ENCODE assay signal across 28 cellular contexts in the genomic region with DNA sequence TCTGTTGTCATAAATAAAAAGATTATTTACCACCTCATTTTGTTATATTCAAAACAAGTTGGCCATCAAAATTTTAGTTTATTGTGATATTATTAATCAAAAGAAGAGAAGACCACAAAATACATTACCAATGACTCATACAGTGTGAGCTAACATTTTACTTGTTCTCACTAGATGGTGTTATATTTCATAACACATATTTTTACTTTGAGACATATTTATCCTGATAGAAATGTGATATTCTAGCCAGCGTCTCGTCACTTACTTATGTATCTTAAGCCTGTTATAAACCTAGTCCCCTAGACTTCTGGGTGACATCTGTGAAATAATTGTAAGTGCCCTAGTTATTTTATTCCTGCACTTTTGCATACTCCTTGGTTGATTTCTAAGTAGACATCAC.
A peak's percentile ranks its signal among the peaks of the same experiment; 100 is the strongest.
DNase-seq lines count a peak whose midpoint lies in the region; TF ChIP-seq lines count a peak whose summit lies in the region.
"Had no signal": no experiment of that assay in that cellular context is flagged by ENCODE, and none has a peak within 500 bp of the region (broad histone marks: within the 10 kb centered on the region; RNA-seq: fewer than 3 reads in every experiment).

No MANE protein-coding gene starts in this region.

- H3K9ac ChIP-seq in mammary epithelial cell (ENCODE audit: insufficient read depth, low read length) = no peak overlapping the region

- H2AFZ ChIP-seq in mammary epithelial cell (ENCODE audit: low read depth, low read length) = no peak overlapping the region

- no peaks in the 10 kb centered on the region for H3K79me2 ChIP-seq in mammary epithelial cell (ENCODE audit: insufficient read depth, low read length)

- no TSS peak for BruUV-seq in mammary epithelial cell (replicated peaks; lab: Mats Ljungman, UMichigan)

- in situ Hi-C loops in mammary epithelial cell (cut with MboI; ENCODE audit: low sequenced_read_pairs in 2 of 2) = no loop called here

- H3K27me3 ChIP-seq in mammary epithelial cell (ENCODE audit: insufficient read depth, low read length) = no peaks in the 10 kb centered on the region
- H3K27me3 ChIP-seq: dorsolateral prefrontal cortex, pancreas had no signal

- WGBS in mammary epithelial cell (ENCODE audit: low coverage, missing lambda C conversion rate) = 0% methylated on average over 2 of the region's 2 CpGs

- no peak overlapping the region for H3K27ac ChIP-seq in mammary epithelial cell (ENCODE audit: insufficient read depth, low read depth, low read length)
- H3K27ac ChIP-seq: dorsolateral prefrontal cortex, pancreas, SK-N-MC had no signal

- POLR2A ChIA-PET in activated CD4-positive, alpha-beta memory T cell treated with anti-CD3 and anti-CD28 coated beads, Interleukin-2, amount 10 ng/mL, durations not matched to agents 7 days and 5 days (lab: Charles Lee) = no interaction called here

- TF ChIP-seq CTCF in mammary epithelial cell (conservative IDR thresholded peaks at IDR 0.05 in 1 of 2, IDR thresholded peaks at IDR 0.05 in 1 of 2; ENCODE audit: extremely low read depth in 1 of 2, insufficient read depth in 1 of 2, low read depth in 1 of 2, low read length in 2 of 2) = no peak

- no peaks in the 10 kb centered on the region for H3K9me3 ChIP-seq in mammary epithelial cell (replicated peaks; ENCODE audit: insufficient read depth, low read length)
- H3K9me3 ChIP-seq: pancreas had no signal

- CTCF ChIA-PET in mammary epithelial cell (lab: Charles Lee; ENCODE audit: low non-redundant PET) = no interaction called here
- CTCF ChIA-PET in activated CD4-positive, alpha-beta memory T cell treated with anti-CD3 and anti-CD28 coated beads, Interleukin-2, amount 10 ng/mL, durations not matched to agents 7 days and 5 days (lab: Charles Lee) = no interaction called here

- dilution Hi-C loops in mammary epithelial cell (cut with HindIII; ENCODE audit: low sequenced_read_pairs) = no loop called here

- H4K20me1 ChIP-seq in mammary epithelial cell (ENCODE audit: insufficient read depth, low read length) = no peaks in the 10 kb centered on the region

- no peaks in the 10 kb centered on the region for H3K36me3 ChIP-seq in mammary epithelial cell (ENCODE audit: insufficient read depth, low read length)
- H3K36me3 ChIP-seq: pancreas had no signal

- no peak overlapping the region for H3K4me3 Mint-ChIP-seq in activated CD4-positive, alpha-beta memory T cell treated with anti-CD3 and anti-CD28 coated beads, Interleukin-2, amount 10 ng/mL, durations not matched to agents 7 days and 5 days
- H3K4me3 Mint-ChIP-seq: activated CD8-positive, alpha-beta memory T cell treated with anti-CD3 and anti-CD28 coated beads, Interleukin-2, amount 10 ng/mL, durations not matched to agents 7 days and 5 days; activated T-cell treated with anti-CD3 and anti-CD28 coated beads, Interleukin-2, amount 50 U/mL, for 4 hours; CD8-positive, alpha-beta memory T cell; memory B cell; neural crest cell; stimulated activated naive CD8-positive, alpha-beta T cell treated with anti-CD3 and anti-CD28 coated beads, Interleukin-15, amount 100 ng/mL, for 72 hours; T-helper 1 cell treated with Interleukin-12 subunit alpha and Interleukin-12 subunit beta and Interleukin-4 antibody, amounts not matched to agents 30 μg/mL and 1 μg/mL, for 36 hours had no signal

- no peaks in the 10 kb centered on the region for H3K27me3 Mint-ChIP-seq in activated CD4-positive, alpha-beta memory T cell treated with anti-CD3 and anti-CD28 coated beads, Interleukin-2, amount 10 ng/mL, durations not matched to agents 7 days and 5 days
- H3K27me3 Mint-ChIP-seq: activated CD8-positive, alpha-beta memory T cell treated with anti-CD3 and anti-CD28 coated beads, Interleukin-2, amount 10 ng/mL, durations not matched to agents 7 days and 5 days; CD8-positive, alpha-beta memory T cell; memory B cell; stimulated activated naive CD8-positive, alpha-beta T cell treated with anti-CD3 and anti-CD28 coated beads, Interleukin-15, amount 100 ng/mL, for 72 hours had no signal

- peak; percentile 19 for DNase-seq in HS-5 (ENCODE audit: low read depth)
- peak; percentile 51 for DNase-seq in NCI-H524 treated with DMSO at 0.1 percent for 48 hours (lab: John Stamatoyannopoulos, UW)
- DNase-seq in mammary epithelial cell = peak; percentile 0
- DNase-seq in non-pigmented ciliary epithelial cell (ENCODE audit: low read depth) = peak; percentile 24
- DNase-seq in stimulated activated CD4-positive, alpha-beta T cell treated with anti-CD3 and anti-CD28 coated beads, Interleukin-4, amount 100 ng/mL, for 1 hour = no peak
- no peak for DNase-seq in hepatic stellate cell (ENCODE audit: low spot score)
- no peak for DNase-seq in activated CD4-positive, alpha-beta memory T cell treated with anti-CD3 and anti-CD28 coated beads, Interleukin-2, amount 10 ng/mL, durations not matched to agents 7 days and 5 days
- DNase-seq: activated CD4-positive, CD25-positive, alpha-beta regulatory T cell; activated CD8-positive, alpha-beta memory T cell treated with anti-CD3 and anti-CD28 coated beads, Interleukin-2, amount 10 ng/mL, durations not matched to agents 7 days and 5 days; activated gamma-delta T cell treated with Interleukin-2 at 50 U/mL for 16 hours; activated T-cell treated with anti-CD3 and anti-CD28 coated beads, Interleukin-2, amount 50 U/mL, for 4 hours; CD8-positive, alpha-beta memory T cell; DMS 273 treated with DMSO at 0.1 percent for 48 hours; dorsolateral prefrontal cortex; GOT3; KG1; MM.1S; NCI-H2029 treated with DMSO at 0.1 percent for 48 hours; NCI-H345; pancreas; small intestine; stimulated activated CD4-positive, alpha-beta T cell treated with anti-CD3 and anti-CD28 coated beads, Interleukin-2, amount 100 ng/mL, for 24 hours; stimulated activated CD8-positive, alpha-beta memory T cell treated with anti-CD3 and anti-CD28 coated beads, Interleukin-4, amount 100 ng/mL, for 48 hours; stimulated activated naive CD8-positive, alpha-beta T cell treated with anti-CD3 and anti-CD28 coated beads, Interleukin-15, amount 100 ng/mL, for 72 hours had no signal

- H3K4me1 ChIP-seq in mammary epithelial cell (ENCODE audit: insufficient read depth, low read length) = no peaks in the 10 kb centered on the region
- H3K4me1 ChIP-seq: pancreas had no signal

- intact Hi-C loops in mammary epithelial cell (cut with micrococcal nuclease) = no loop called here

- no peak overlapping the region for H3K27ac Mint-ChIP-seq in activated CD4-positive, alpha-beta memory T cell treated with anti-CD3 and anti-CD28 coated beads, Interleukin-2, amount 10 ng/mL, durations not matched to agents 7 days and 5 days
- H3K27ac Mint-ChIP-seq: activated CD8-positive, alpha-beta memory T cell treated with anti-CD3 and anti-CD28 coated beads, Interleukin-2, amount 10 ng/mL, durations not matched to agents 7 days and 5 days; CD8-positive, alpha-beta memory T cell; memory B cell; stimulated activated naive CD8-positive, alpha-beta T cell treated with anti-CD3 and anti-CD28 coated beads, Interleukin-15, amount 100 ng/mL, for 72 hours; T-helper 1 cell treated with Interleukin-12 subunit alpha and Interleukin-12 subunit beta and Interleukin-4 antibody, amounts not matched to agents 30 μg/mL and 1 μg/mL, for 36 hours had no signal

- H3K36me3 Mint-ChIP-seq in activated CD4-positive, alpha-beta memory T cell treated with anti-CD3 and anti-CD28 coated beads, Interleukin-2, amount 10 ng/mL, durations not matched to agents 7 days and 5 days (ENCODE audit: low read depth) = no peaks in the 10 kb centered on the region
- H3K36me3 Mint-ChIP-seq: activated CD8-positive, alpha-beta memory T cell treated with anti-CD3 and anti-CD28 coated beads, Interleukin-2, amount 10 ng/mL, durations not matched to agents 7 days and 5 days; CD8-positive, alpha-beta memory T cell; memory B cell had no signal

- no peaks in the 10 kb centered on the region for H3K4me1 Mint-ChIP-seq in activated CD4-positive, alpha-beta memory T cell treated with anti-CD3 and anti-CD28 coated beads, Interleukin-2, amount 10 ng/mL, durations not matched to agents 7 days and 5 days
- H3K4me1 Mint-ChIP-seq: activated CD8-positive, alpha-beta memory T cell treated with anti-CD3 and anti-CD28 coated beads, Interleukin-2, amount 10 ng/mL, durations not matched to agents 7 days and 5 days; CD8-positive, alpha-beta memory T cell; memory B cell; neural crest cell; stimulated activated naive CD8-positive, alpha-beta T cell treated with anti-CD3 and anti-CD28 coated beads, Interleukin-15, amount 100 ng/mL, for 72 hours had no signal

- peaks cover 8% of the 10 kb centered on the region for H3K9me3 Mint-ChIP-seq in activated CD4-positive, alpha-beta memory T cell treated with anti-CD3 and anti-CD28 coated beads, Interleukin-2, amount 10 ng/mL, durations not matched to agents 7 days and 5 days
- H3K9me3 Mint-ChIP-seq: T-helper 1 cell treated with Interleukin-12 subunit alpha and Interleukin-12 subunit beta and Interleukin-4 antibody, amounts not matched to agents 30 μg/mL and 1 μg/mL, for 36 hours had no signal

- no peak overlapping the region for H3K4me2 ChIP-seq in mammary epithelial cell (ENCODE audit: insufficient read depth, low read depth, low read length)

- no peak overlapping the region for H3K4me3 ChIP-seq in mammary epithelial cell (replicated peaks in 1 of 3; ENCODE audit: insufficient read depth in 1 of 3, low read depth in 2 of 3, low read length in 3 of 3)
- H3K4me3 ChIP-seq: dorsolateral prefrontal cortex, pancreas, SK-N-MC had no signal

Comparison
In these comparisons a context has a peak if more than half of its experiments do, and no peak if none do; other contexts are left out.
1. DNase-seq: peak in HS-5 (single experiment), NCI-H524 treated with DMSO at 0.1 percent for 48 hours (single experiment), mammary epithelial cell (single experiment) and non-pigmented ciliary epithelial cell (single experiment); none in stimulated activated CD4-positive, alpha-beta T cell treated with anti-CD3 and anti-CD28 coated beads, Interleukin-4, amount 100 ng/mL, for 1 hour (single experiment), hepatic stellate cell (single experiment) and activated CD4-positive, alpha-beta memory T cell treated with anti-CD3 and anti-CD28 coated beads, Interleukin-2, amount 10 ng/mL, durations not matched to agents 7 days and 5 days (single experiment).